ENCODE assay signal across 24 cellular contexts in the genomic region with DNA sequence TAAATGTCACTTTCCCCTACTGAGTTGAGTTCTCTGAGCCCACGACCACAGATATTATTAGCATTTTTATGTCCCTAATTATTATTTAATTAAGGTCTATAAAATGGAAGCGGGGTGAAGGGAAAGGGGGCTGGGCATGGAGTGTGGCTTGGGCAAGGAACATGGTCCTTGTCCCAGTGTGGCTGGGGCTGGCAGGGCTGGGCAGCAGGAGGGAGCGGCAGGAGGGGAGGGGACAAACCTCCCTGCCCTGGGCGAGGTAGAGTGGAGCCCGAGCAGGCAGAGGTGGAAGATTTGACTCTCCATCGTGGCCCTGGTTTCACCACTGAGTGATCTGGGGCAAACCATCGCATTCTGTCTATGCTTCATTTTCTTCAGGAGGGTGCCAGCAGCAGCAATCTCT.
"Had no signal": no experiment of that assay in that cellular context is flagged by ENCODE, and none has a peak within 500 bp of the region (broad histone marks: within the 10 kb centered on the region; RNA-seq: fewer than 3 reads in every experiment).

No MANE protein-coding gene starts in this region.

- H2AFZ ChIP-seq: hepatocyte had no signal

- DNase-seq: central memory CD4-positive, alpha-beta T cell; cortex of kidney; effector CD8-positive, alpha-beta T cell; effector memory CD8-positive, alpha-beta T cell; endodermal cell; erythroblast; esophagus squamous epithelium; foreskin fibroblast; foreskin melanocyte; gastrocnemius medialis; hypothalamus; immature natural killer cell; islet precursor cell; kidney; kidney glomerular epithelial cell; left lung; left ventricle myocardium superior; lower lobe of right lung had no signal

- H3K36me3 ChIP-seq: esophagus squamous epithelium, gastrocnemius medialis, left lung, lower lobe of right lung had no signal

- ATAC-seq: effector memory CD8-positive, alpha-beta T cell; esophagus mucosa; gastrocnemius medialis; left lung; left ventricle myocardium superior; lower lobe of right lung had no signal

- H3K27ac Mint-ChIP-seq: dendritic cell treated with granulocyte-macrophage colony-stimulating factor and Interleukin-4, amounts not matched to agents 40 ng/mL and 50 ng/mL, for 4 days; effector memory CD8-positive, alpha-beta T cell; endodermal cell; immature natural killer cell; memory B cell; mesothelial cell of epicardium had no signal

- H3K4me1 Mint-ChIP-seq: immature natural killer cell had no signal

- H3K36me3 Mint-ChIP-seq: immature natural killer cell, memory B cell, mesothelial cell of epicardium had no signal

- H3K27me3 ChIP-seq: esophagus squamous epithelium, gastrocnemius medialis, hepatocyte had no signal

- H3K27ac ChIP-seq: epithelial cell of prostate, esophagus squamous epithelium, gastrocnemius medialis, hepatocyte, left lung, lower lobe of right lung had no signal

- H3K4me3 Mint-ChIP-seq: dendritic cell treated with granulocyte-macrophage colony-stimulating factor and Interleukin-4, amounts not matched to agents 40 ng/mL and 50 ng/mL, for 4 days; effector memory CD8-positive, alpha-beta T cell; endodermal cell; immature natural killer cell; memory B cell; mesothelial cell of epicardium had no signal

- H3K4me2 ChIP-seq: hepatocyte had no signal

- H3K9me3 Mint-ChIP-seq: dendritic cell treated with granulocyte-macrophage colony-stimulating factor and Interleukin-4, amounts not matched to agents 40 ng/mL and 50 ng/mL, for 4 days; effector memory CD8-positive, alpha-beta T cell; endodermal cell; immature natural killer cell had no signal

- H3K9me3 ChIP-seq: esophagus squamous epithelium, gastrocnemius medialis, left lung, lower lobe of right lung had no signal

- H3K4me3 ChIP-seq: esophagus squamous epithelium, gastrocnemius medialis, hepatocyte, left lung, lower lobe of right lung had no signal
